12 cellular contexts compared by ENCODE assay signal in the genomic region with DNA sequence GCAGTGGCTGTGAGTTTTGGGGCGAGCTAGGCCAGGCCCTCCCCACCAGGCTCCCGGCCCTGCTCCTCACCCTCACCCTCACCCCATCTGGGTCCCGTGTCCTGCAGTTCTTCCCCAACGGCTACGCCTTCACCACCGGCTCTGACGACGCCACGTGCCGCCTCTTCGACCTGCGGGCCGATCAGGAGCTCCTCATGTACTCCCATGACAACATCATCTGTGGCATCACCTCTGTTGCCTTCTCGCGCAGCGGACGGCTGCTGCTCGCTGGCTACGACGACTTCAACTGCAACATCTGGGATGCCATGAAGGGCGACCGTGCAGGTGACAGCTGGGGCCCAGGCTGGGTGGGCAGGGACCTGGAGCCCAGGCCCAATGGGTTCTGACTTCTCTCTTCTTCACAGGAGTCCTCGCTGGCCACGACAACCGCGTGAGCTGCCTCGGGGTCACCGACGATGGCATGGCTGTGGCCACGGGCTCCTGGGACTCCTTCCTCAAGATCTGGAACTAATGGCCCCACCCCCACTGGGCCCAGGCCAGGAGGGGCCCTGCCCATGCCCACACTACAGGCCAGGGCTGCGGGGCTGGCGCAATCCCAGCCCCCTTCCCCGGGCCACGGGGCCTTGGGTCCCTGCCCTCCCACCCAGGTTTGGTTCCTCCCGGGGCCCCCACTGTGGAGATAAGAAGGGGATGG. TPM values are rescaled to one million over a fixed set of nuclear protein-coding genes. Genes with fewer than 3 reads are reported as not detected.
A peak's percentile ranks its signal among the peaks of the same experiment; 100 is the strongest.
DNase-seq lines count a peak whose midpoint lies in the region; ATAC-seq, FAIRE-seq and TF ChIP-seq lines count a peak whose summit lies in the region.
"Had no signal": no experiment of that assay in that cellular context is flagged by ENCODE, and none has a peak within 500 bp of the region (broad histone marks: within the 10 kb centered on the region; RNA-seq: fewer than 3 reads in every experiment).

No MANE protein-coding gene starts in this region.

- ATAC-seq in left ventricle myocardium superior (no peak), Right ventricle myocardium superior (ENCODE audit: poor library complexity) (no peak), HepG2 (no peak)
- no peak for ATAC-seq in stimulated activated naive CD8-positive, alpha-beta T cell treated with anti-CD3 and anti-CD28 coated beads, Interleukin-15, Interleukin-2, amounts not matched to agents 100 U/mL and 50 U/mL, for 24 hours
- ATAC-seq: activated CD8-positive, alpha-beta memory T cell treated with anti-CD3 and anti-CD28 coated beads, Interleukin-2, amount 10 ng/mL, durations not matched to agents 7 days and 5 days had no signal

- intact Hi-C loops in left ventricle myocardium superior (cut with micrococcal nuclease) = no loop called here
- intact Hi-C loops in Right ventricle myocardium superior (cut with DNase I) = no loop called here
- intact Hi-C loops in activated T-helper 2 cell treated with anti-CD3 and anti-CD28 coated beads, Interferon-gamma antibody, Interleukin-2, Interleukin-4, amounts not matched to agents 10 μg/mL and 5 μg/mL and 100 μg/mL, durations not matched to agents 14 hours and 24 hours and 36 hours (cut with micrococcal nuclease) = loop anchor here (10.0 kb wide), 2 partner anchors 134 to 204 kb away; partner anchors contain the start of gene TSC22D4
- intact Hi-C loops in HepG2 (cut with micrococcal nuclease; ENCODE audit: unreplicated experiment) = no loop called here

- no peak overlapping the region for H3K9ac ChIP-seq in HepG2 (ENCODE audit: insufficient read depth, low read depth, low read length)

- peaks cover 28 to 37% of the 10 kb centered on the region in 2 experiments; a peak in 4 of 5 replicates for H3K36me3 ChIP-seq in HepG2 (replicated peaks in 1 of 2; ENCODE audit: control insufficient read depth in 1 of 2, insufficient read depth in 2 of 2, low read length in 2 of 2)

- no peak overlapping the region for H3K4me3 ChIP-seq in HepG2 (replicated peaks in 1 of 3; ENCODE audit: insufficient read depth in 1 of 3, low read depth in 2 of 3, low read length in 3 of 3)

- H3K9me3 ChIP-seq in HepG2 (ENCODE audit: low read length) = no peaks in the 10 kb centered on the region

- POLR2A ChIA-PET in HepG2 (lab: Yijun Ruan, JAX) = interaction anchor here (1.0 to 1.8 kb wide), 4 partner anchors 27 to 92 kb away, joined by 3 to 6 read pairs (median 3); partner anchors contain the start of genes FBXO24, LRCH4, MOSPD3 and POP7

- 98% methylated on average over 23 of the region's 35 CpGs for WGBS in HepG2 (ENCODE audit: low lambda C conversion rate)

- peak in 1 of 2 experiments; percentile 40; a peak in 1 of 4 replicates for TF ChIP-seq POLR2A in HepG2 (IDR thresholded peaks at IDR 0.05; ENCODE audit: insufficient read depth in 1 of 2, low read depth in 2 of 2, low read length in 2 of 2)

- TF ChIP-seq CTCF in HepG2 (CRISPR knock-in tag; IDR thresholded peaks at IDR 0.05) = no peak

- no peak overlapping the region for H2AFZ ChIP-seq in HepG2 (ENCODE audit: low read length)

- TSS peak; percentile 62 for BruUV-seq in HepG2 (replicated peaks; lab: Mats Ljungman, UMichigan)

- H4K20me1 ChIP-seq in HepG2 (ENCODE audit: insufficient read depth, low read length) = peaks cover 8% of the 10 kb centered on the region; the same call in 1 of the 2 replicates

- no peak for FAIRE-seq in HepG2 (lab: Jason Lieb, UNC)

- no peak for TF ChIP-seq RAD21 in HepG2 (CRISPR knock-in tag; IDR thresholded peaks at IDR 0.05)

- no peak overlapping the region for H3K27ac ChIP-seq in HepG2 (ENCODE audit: extremely low read length, insufficient read depth, low read length)

- H3K4me1 Mint-ChIP-seq in activated T-helper 2 cell treated with anti-CD3 and anti-CD28 coated beads, Interferon-gamma antibody, Interleukin-2, Interleukin-4, amounts not matched to agents 10 μg/mL and 5 μg/mL and 100 μg/mL, durations not matched to agents 14 hours and 24 hours and 36 hours (ENCODE audit: low read depth) = peaks cover 11% of the 10 kb centered on the region

- H3K4me2 ChIP-seq in HepG2 (ENCODE audit: low read depth, low read length) = no peak overlapping the region

- no peak overlapping the region for H3K4me3 Mint-ChIP-seq in activated T-helper 2 cell treated with anti-CD3 and anti-CD28 coated beads, Interferon-gamma antibody, Interleukin-2, Interleukin-4, amounts not matched to agents 10 μg/mL and 5 μg/mL and 100 μg/mL, durations not matched to agents 14 hours and 24 hours and 36 hours (ENCODE audit: low read depth)
- H3K4me3 Mint-ChIP-seq: activated CD8-positive, alpha-beta memory T cell treated with anti-CD3 and anti-CD28 coated beads, Interleukin-2, amount 10 ng/mL, durations not matched to agents 7 days and 5 days had no signal

- peaks cover 9% of the 10 kb centered on the region for H3K79me2 ChIP-seq in HepG2 (ENCODE audit: insufficient read depth, low read length)

- H3K36me3 Mint-ChIP-seq in activated T-helper 2 cell treated with anti-CD3 and anti-CD28 coated beads, Interferon-gamma antibody, Interleukin-2, Interleukin-4, amounts not matched to agents 10 μg/mL and 5 μg/mL and 100 μg/mL, durations not matched to agents 14 hours and 24 hours and 36 hours (ENCODE audit: low read depth) = peaks cover 36% of the 10 kb centered on the region

- TF ChIP-seq EP300 in HepG2 (IDR thresholded peaks at IDR 0.05; ENCODE audit: low read depth in 2 of 2, low read length in 2 of 2) (no peak), HepG2 (CRISPR knock-in tag; IDR thresholded peaks at IDR 0.05; ENCODE audit: borderline replicate concordance) (no peak)

- DNase-seq in left ventricle myocardium superior (peak; percentile 45), Right ventricle myocardium superior (no peak), HepG2 (ENCODE audit: low spot score) (no peak), occipital lobe (lab: John Stamatoyannopoulos, UW) (no peak), NCI-H1092 (lab: John Stamatoyannopoulos, UW) (no peak), epidermal melanocyte (ENCODE audit: insufficient read length, low spot score) (no peak)
- no peak for DNase-seq in activated T-helper 2 cell treated with anti-CD3 and anti-CD28 coated beads, Interferon-gamma antibody, Interleukin-2, Interleukin-4, amounts not matched to agents 10 μg/mL and 5 μg/mL and 100 μg/mL, durations not matched to agents 14 hours and 24 hours and 36 hours (ENCODE audit: low spot score)
- no peak for DNase-seq in stimulated activated naive CD8-positive, alpha-beta T cell treated with anti-CD3 and anti-CD28 coated beads, Interleukin-15, Interleukin-2, amounts not matched to agents 100 U/mL and 50 U/mL, for 24 hours
- DNase-seq: activated CD8-positive, alpha-beta memory T cell treated with anti-CD3 and anti-CD28 coated beads, Interleukin-2, amount 10 ng/mL, durations not matched to agents 7 days and 5 days; hippocampal formation; stimulated activated CD4-positive, alpha-beta T cell treated with anti-CD3 and anti-CD28 coated beads, Interleukin-1b, Interleukin-23, amount 100 ng/mL, for 48 hours had no signal

- no peaks in the 10 kb centered on the region for H3K27me3 Mint-ChIP-seq in activated T-helper 2 cell treated with anti-CD3 and anti-CD28 coated beads, Interferon-gamma antibody, Interleukin-2, Interleukin-4, amounts not matched to agents 10 μg/mL and 5 μg/mL and 100 μg/mL, durations not matched to agents 14 hours and 24 hours and 36 hours (ENCODE audit: low read depth)
- H3K27me3 Mint-ChIP-seq: activated CD8-positive, alpha-beta memory T cell treated with anti-CD3 and anti-CD28 coated beads, Interleukin-2, amount 10 ng/mL, durations not matched to agents 7 days and 5 days had no signal

- CTCF ChIA-PET in HepG2 (lab: Yijun Ruan, JAX; ENCODE audit: low intra/inter-chr PET ratio, low total read pairs) = no interaction called here

- in situ Hi-C loops in HepG2 (cut with HindIII; ENCODE audit: extremely low pct_ligation_motif_present, low pct_unique_long_range_greater_than_20kb) = no loop called here

- no peaks in the 10 kb centered on the region for H3K9me3 Mint-ChIP-seq in activated T-helper 2 cell treated with anti-CD3 and anti-CD28 coated beads, Interferon-gamma antibody, Interleukin-2, Interleukin-4, amounts not matched to agents 10 μg/mL and 5 μg/mL and 100 μg/mL, durations not matched to agents 14 hours and 24 hours and 36 hours

- H3K27me3 ChIP-seq in HepG2 (ENCODE audit: control insufficient read depth in 1 of 2, insufficient read depth in 2 of 2, low read length in 2 of 2) = no peaks in the 10 kb centered on the region

- peaks cover 32% of the 10 kb centered on the region for H3K4me1 ChIP-seq in HepG2 (ENCODE audit: insufficient read depth, low read length)

- H3K27ac Mint-ChIP-seq in activated T-helper 2 cell treated with anti-CD3 and anti-CD28 coated beads, Interferon-gamma antibody, Interleukin-2, Interleukin-4, amounts not matched to agents 10 μg/mL and 5 μg/mL and 100 μg/mL, durations not matched to agents 14 hours and 24 hours and 36 hours = peak overlapping the region; percentile 28

RNA-seq across cellular contexts. Expression of gene GNB2, which starts 4.9 kb away (rescaled TPM):
- total RNA-seq in left ventricle myocardium superior = 112 TPM
- total RNA-seq in Right ventricle myocardium superior = 101 TPM
- 221 and 224 TPM in 2 replicates for total RNA-seq in activated T-helper 2 cell treated with anti-CD3 and anti-CD28 coated beads, Interferon-gamma antibody, Interleukin-2, Interleukin-4, amounts not matched to agents 10 μg/mL and 5 μg/mL and 100 μg/mL, durations not matched to agents 14 hours and 24 hours and 36 hours
- total RNA-seq in HepG2 (2016; rRNA removed; fragmentation: Illumina TruSeq; extraction: Trizol) = 48.3 and 64.3 TPM in 2 replicates
- total RNA-seq in HepG2 (2016; cell fraction: cytosol; rRNA removed; fragmentation: Illumina TruSeq; extraction: Trizol; ENCODE audit: low read depth) = 84.0 and 90.3 TPM in 2 replicates
- 51.7 and 55.9 TPM in 2 replicates for total RNA-seq in HepG2 (2016; cell fraction: insoluble cytoplasmic fraction; rRNA removed; fragmentation: Illumina TruSeq; extraction: Trizol)
- total RNA-seq in HepG2 (2016; cell fraction: membrane; rRNA removed; fragmentation: Illumina TruSeq; extraction: Trizol) = 95.7 and 129 TPM in 2 replicates
- total RNA-seq in HepG2 (2016; cell fraction: nucleus; rRNA removed; fragmentation: Illumina TruSeq; extraction: Trizol) = 30.4 and 32.6 TPM in 2 replicates
- 67.1 and 82.0 TPM in 2 replicates for polyA plus RNA-seq in HepG2 (2011; rRNA removed)
- 69.6 and 88.5 TPM in 2 replicates for polyA plus RNA-seq in HepG2 (2011; cell fraction: cytosol; rRNA removed)
- polyA plus RNA-seq in HepG2 (2011; cell fraction: nucleus; rRNA removed) = 82.9 and 91.9 TPM in 2 replicates
- 80.2 and 110 TPM in 2 replicates for polyA plus RNA-seq in HepG2 (2012)
- polyA plus RNA-seq in HepG2 (2016; cell fraction: cytosol; fragmentation: Illumina TruSeq; extraction: Trizol; ENCODE audit: low read depth) = 141 and 174 TPM in 2 replicates
- polyA plus RNA-seq in HepG2 (2016; cell fraction: insoluble cytoplasmic fraction; fragmentation: Illumina TruSeq; extraction: Trizol; ENCODE audit: low read depth) = 105 and 126 TPM in 2 replicates
- 137 and 159 TPM in 2 replicates for polyA plus RNA-seq in HepG2 (2016; cell fraction: membrane; fragmentation: Illumina TruSeq; extraction: Trizol; ENCODE audit: low read depth)
- polyA plus RNA-seq in HepG2 (2016; cell fraction: nucleus; fragmentation: Illumina TruSeq; extraction: Trizol; ENCODE audit: insufficient read depth, low read depth) = 84.9 and 92.0 TPM in 2 replicates
- polyA minus RNA-seq in HepG2 (2011; rRNA and poly(A)+ RNA removed; ENCODE audit: low replicate concordance) = 104 and 125 TPM in 2 replicates
- 35.2 and 43.4 TPM in 2 replicates for polyA minus RNA-seq in HepG2 (2011; cell fraction: cytosol; rRNA and poly(A)+ RNA removed)
- 10.0 and 11.4 TPM in 2 replicates for polyA minus RNA-seq in HepG2 (2011; cell fraction: nucleus; rRNA and poly(A)+ RNA removed)
- total RNA-seq in occipital lobe = 57.7 TPM

RNA-seq across cellular contexts. Expression of gene GIGYF1, which starts 15.6 kb away (rescaled TPM):
- total RNA-seq in left ventricle myocardium superior = 29.4 TPM
- 23.5 TPM for total RNA-seq in Right ventricle myocardium superior
- 51.0 and 53.9 TPM in 2 replicates for total RNA-seq in activated T-helper 2 cell treated with anti-CD3 and anti-CD28 coated beads, Interferon-gamma antibody, Interleukin-2, Interleukin-4, amounts not matched to agents 10 μg/mL and 5 μg/mL and 100 μg/mL, durations not matched to agents 14 hours and 24 hours and 36 hours
- total RNA-seq in HepG2 (2016; rRNA removed; fragmentation: Illumina TruSeq; extraction: Trizol) = 6.4 and 16.1 TPM in 2 replicates
- total RNA-seq in HepG2 (2016; cell fraction: cytosol; rRNA removed; fragmentation: Illumina TruSeq; extraction: Trizol; ENCODE audit: low read depth) = 1.1 TPM in 2 replicates
- 5.2 and 15.6 TPM in 2 replicates for total RNA-seq in HepG2 (2016; cell fraction: insoluble cytoplasmic fraction; rRNA removed; fragmentation: Illumina TruSeq; extraction: Trizol)
- 2.5 and 3.1 TPM in 2 replicates for total RNA-seq in HepG2 (2016; cell fraction: membrane; rRNA removed; fragmentation: Illumina TruSeq; extraction: Trizol)
- total RNA-seq in HepG2 (2016; cell fraction: nucleus; rRNA removed; fragmentation: Illumina TruSeq; extraction: Trizol) = 20.9 and 26.7 TPM in 2 replicates
- 7.6 and 10.2 TPM in 2 replicates for polyA plus RNA-seq in HepG2 (2011; rRNA removed)
- 2.9 and 4.4 TPM in 2 replicates for polyA plus RNA-seq in HepG2 (2011; cell fraction: cytosol; rRNA removed)
- 109 and 136 TPM in 2 replicates for polyA plus RNA-seq in HepG2 (2011; cell fraction: nucleus; rRNA removed)
- 14.6 and 15.7 TPM in 2 replicates for polyA plus RNA-seq in HepG2 (2012)
- polyA plus RNA-seq in HepG2 (2016; cell fraction: cytosol; fragmentation: Illumina TruSeq; extraction: Trizol; ENCODE audit: low read depth) = 0.49 and 0.50 TPM in 2 replicates
- 4.7 and 6.6 TPM in 2 replicates for polyA plus RNA-seq in HepG2 (2016; cell fraction: insoluble cytoplasmic fraction; fragmentation: Illumina TruSeq; extraction: Trizol; ENCODE audit: low read depth)
- 1.2 and 1.8 TPM in 2 replicates for polyA plus RNA-seq in HepG2 (2016; cell fraction: membrane; fragmentation: Illumina TruSeq; extraction: Trizol; ENCODE audit: low read depth)
- polyA plus RNA-seq in HepG2 (2016; cell fraction: nucleus; fragmentation: Illumina TruSeq; extraction: Trizol; ENCODE audit: insufficient read depth, low read depth) = 82.9 and 91.2 TPM in 2 replicates
- 10.8 and 12.0 TPM in 2 replicates for polyA minus RNA-seq in HepG2 (2011; rRNA and poly(A)+ RNA removed; ENCODE audit: low replicate concordance)
- polyA minus RNA-seq in HepG2 (2011; cell fraction: cytosol; rRNA and poly(A)+ RNA removed) = 5.3 and 5.8 TPM in 2 replicates
- polyA minus RNA-seq in HepG2 (2011; cell fraction: nucleus; rRNA and poly(A)+ RNA removed) = 29.1 and 35.3 TPM in 2 replicates
- total RNA-seq in occipital lobe = 15.4 TPM

RNA-seq across cellular contexts. Expression of gene ACTL6B, which starts 22.2 kb away (rescaled TPM):
- not detected for total RNA-seq in left ventricle myocardium superior
- not detected for total RNA-seq in Right ventricle myocardium superior
- total RNA-seq in activated T-helper 2 cell treated with anti-CD3 and anti-CD28 coated beads, Interferon-gamma antibody, Interleukin-2, Interleukin-4, amounts not matched to agents 10 μg/mL and 5 μg/mL and 100 μg/mL, durations not matched to agents 14 hours and 24 hours and 36 hours = not detected in 2 replicates
- total RNA-seq in HepG2 (2016; rRNA removed; fragmentation: Illumina TruSeq; extraction: Trizol) = not detected in 2 replicates
- total RNA-seq in HepG2 (2016; cell fraction: cytosol; rRNA removed; fragmentation: Illumina TruSeq; extraction: Trizol; ENCODE audit: low read depth) = not detected in 2 replicates
- total RNA-seq in HepG2 (2016; cell fraction: insoluble cytoplasmic fraction; rRNA removed; fragmentation: Illumina TruSeq; extraction: Trizol) = not detected in 2 replicates
- total RNA-seq in HepG2 (2016; cell fraction: membrane; rRNA removed; fragmentation: Illumina TruSeq; extraction: Trizol) = not detected in 2 replicates
- total RNA-seq in HepG2 (2016; cell fraction: nucleus; rRNA removed; fragmentation: Illumina TruSeq; extraction: Trizol) = not detected in 2 replicates
- not detected in 2 replicates for polyA plus RNA-seq in HepG2 (2011; rRNA removed)
- polyA plus RNA-seq in HepG2 (2011; cell fraction: cytosol; rRNA removed) = not detected in 2 replicates
- polyA plus RNA-seq in HepG2 (2011; cell fraction: nucleus; rRNA removed) = not detected in 2 replicates
- not detected in 2 replicates for polyA plus RNA-seq in HepG2 (2012)
- not detected in 2 replicates for polyA plus RNA-seq in HepG2 (2016; cell fraction: cytosol; fragmentation: Illumina TruSeq; extraction: Trizol; ENCODE audit: low read depth)
- polyA plus RNA-seq in HepG2 (2016; cell fraction: insoluble cytoplasmic fraction; fragmentation: Illumina TruSeq; extraction: Trizol; ENCODE audit: low read depth) = not detected in 2 replicates
- polyA plus RNA-seq in HepG2 (2016; cell fraction: membrane; fragmentation: Illumina TruSeq; extraction: Trizol; ENCODE audit: low read depth) = not detected in 2 replicates
- not detected in 2 replicates for polyA plus RNA-seq in HepG2 (2016; cell fraction: nucleus; fragmentation: Illumina TruSeq; extraction: Trizol; ENCODE audit: insufficient read depth, low read depth)
- polyA minus RNA-seq in HepG2 (2011; rRNA and poly(A)+ RNA removed; ENCODE audit: low replicate concordance) = not detected in 2 replicates
- polyA minus RNA-seq in HepG2 (2011; cell fraction: cytosol; rRNA and poly(A)+ RNA removed) = not detected in 2 replicates
- polyA minus RNA-seq in HepG2 (2011; cell fraction: nucleus; rRNA and poly(A)+ RNA removed) = not detected in 2 replicates
- total RNA-seq in occipital lobe = 109 TPM
- total RNA-seq: activated CD8-positive, alpha-beta memory T cell treated with anti-CD3 and anti-CD28 coated beads, Interleukin-2, amount 10 ng/mL, durations not matched to agents 7 days and 5 days; RPMI7951 had no signal

RNA-seq across cellular contexts. Expression of gene POP7, which starts 27.5 kb away (rescaled TPM):
- total RNA-seq in left ventricle myocardium superior = 30.0 TPM
- 27.1 TPM for total RNA-seq in Right ventricle myocardium superior
- total RNA-seq in activated T-helper 2 cell treated with anti-CD3 and anti-CD28 coated beads, Interferon-gamma antibody, Interleukin-2, Interleukin-4, amounts not matched to agents 10 μg/mL and 5 μg/mL and 100 μg/mL, durations not matched to agents 14 hours and 24 hours and 36 hours = 67.6 and 68.7 TPM in 2 replicates
- total RNA-seq in HepG2 (2016; rRNA removed; fragmentation: Illumina TruSeq; extraction: Trizol) = 91.1 and 91.5 TPM in 2 replicates
- 80.9 and 134 TPM in 2 replicates for total RNA-seq in HepG2 (2016; cell fraction: cytosol; rRNA removed; fragmentation: Illumina TruSeq; extraction: Trizol; ENCODE audit: low read depth)
- total RNA-seq in HepG2 (2016; cell fraction: insoluble cytoplasmic fraction; rRNA removed; fragmentation: Illumina TruSeq; extraction: Trizol) = 88.0 and 96.3 TPM in 2 replicates
- total RNA-seq in HepG2 (2016; cell fraction: membrane; rRNA removed; fragmentation: Illumina TruSeq; extraction: Trizol) = 82.0 and 130 TPM in 2 replicates
- total RNA-seq in HepG2 (2016; cell fraction: nucleus; rRNA removed; fragmentation: Illumina TruSeq; extraction: Trizol) = 30.9 and 33.0 TPM in 2 replicates
- polyA plus RNA-seq in HepG2 (2011; rRNA removed) = 63.9 and 70.6 TPM in 2 replicates
- 59.0 and 91.7 TPM in 2 replicates for polyA plus RNA-seq in HepG2 (2011; cell fraction: cytosol; rRNA removed)
- 30.7 and 33.6 TPM in 2 replicates for polyA plus RNA-seq in HepG2 (2011; cell fraction: nucleus; rRNA removed)
- polyA plus RNA-seq in HepG2 (2012) = 35.3 and 43.7 TPM in 2 replicates
- polyA plus RNA-seq in HepG2 (2016; cell fraction: cytosol; fragmentation: Illumina TruSeq; extraction: Trizol; ENCODE audit: low read depth) = 72.9 and 135 TPM in 2 replicates
- polyA plus RNA-seq in HepG2 (2016; cell fraction: insoluble cytoplasmic fraction; fragmentation: Illumina TruSeq; extraction: Trizol; ENCODE audit: low read depth) = 95.2 and 106 TPM in 2 replicates
- polyA plus RNA-seq in HepG2 (2016; cell fraction: membrane; fragmentation: Illumina TruSeq; extraction: Trizol; ENCODE audit: low read depth) = 75.0 and 120 TPM in 2 replicates
- polyA plus RNA-seq in HepG2 (2016; cell fraction: nucleus; fragmentation: Illumina TruSeq; extraction: Trizol; ENCODE audit: insufficient read depth, low read depth) = 59.0 and 71.0 TPM in 2 replicates
- polyA minus RNA-seq in HepG2 (2011; rRNA and poly(A)+ RNA removed; ENCODE audit: low replicate concordance) = 32.0 and 34.2 TPM in 2 replicates
- polyA minus RNA-seq in HepG2 (2011; cell fraction: cytosol; rRNA and poly(A)+ RNA removed) = 21.5 and 21.6 TPM in 2 replicates
- polyA minus RNA-seq in HepG2 (2011; cell fraction: nucleus; rRNA and poly(A)+ RNA removed) = 4.5 and 5.0 TPM in 2 replicates
- total RNA-seq in occipital lobe = 41.5 TPM

RNA-seq across cellular contexts. Expression of gene TFR2, which starts 37.1 kb away (rescaled TPM):
- total RNA-seq in left ventricle myocardium superior (not detected), Right ventricle myocardium superior (0.13 TPM), HepG2 (2016; rRNA removed; fragmentation: Illumina TruSeq; extraction: Trizol) (12.5 and 36.9 TPM in 2 replicates), occipital lobe (5.3 TPM)
- total RNA-seq in activated T-helper 2 cell treated with anti-CD3 and anti-CD28 coated beads, Interferon-gamma antibody, Interleukin-2, Interleukin-4, amounts not matched to agents 10 μg/mL and 5 μg/mL and 100 μg/mL, durations not matched to agents 14 hours and 24 hours and 36 hours = 16.7 and 19.7 TPM in 2 replicates
- 3.4 and 5.6 TPM in 2 replicates for total RNA-seq in HepG2 (2016; cell fraction: cytosol; rRNA removed; fragmentation: Illumina TruSeq; extraction: Trizol; ENCODE audit: low read depth)
- total RNA-seq in HepG2 (2016; cell fraction: insoluble cytoplasmic fraction; rRNA removed; fragmentation: Illumina TruSeq; extraction: Trizol) = 10.1 and 35.7 TPM in 2 replicates
- total RNA-seq in HepG2 (2016; cell fraction: membrane; rRNA removed; fragmentation: Illumina TruSeq; extraction: Trizol) = 8.2 and 10.4 TPM in 2 replicates
- total RNA-seq in HepG2 (2016; cell fraction: nucleus; rRNA removed; fragmentation: Illumina TruSeq; extraction: Trizol) = 34.2 and 34.9 TPM in 2 replicates
- 64.2 and 122 TPM in 2 replicates for polyA plus RNA-seq in HepG2 (2011; rRNA removed)
- 55.9 and 57.8 TPM in 2 replicates for polyA plus RNA-seq in HepG2 (2011; cell fraction: cytosol; rRNA removed)
- 182 and 193 TPM in 2 replicates for polyA plus RNA-seq in HepG2 (2011; cell fraction: nucleus; rRNA removed)
- polyA plus RNA-seq in HepG2 (2012) = 111 and 151 TPM in 2 replicates
- polyA plus RNA-seq in HepG2 (2016; cell fraction: cytosol; fragmentation: Illumina TruSeq; extraction: Trizol; ENCODE audit: low read depth) = 4.2 and 4.6 TPM in 2 replicates
- 11.4 and 13.6 TPM in 2 replicates for polyA plus RNA-seq in HepG2 (2016; cell fraction: insoluble cytoplasmic fraction; fragmentation: Illumina TruSeq; extraction: Trizol; ENCODE audit: low read depth)
- 6.6 and 6.9 TPM in 2 replicates for polyA plus RNA-seq in HepG2 (2016; cell fraction: membrane; fragmentation: Illumina TruSeq; extraction: Trizol; ENCODE audit: low read depth)
- polyA plus RNA-seq in HepG2 (2016; cell fraction: nucleus; fragmentation: Illumina TruSeq; extraction: Trizol; ENCODE audit: insufficient read depth, low read depth) = 79.8 and 81.7 TPM in 2 replicates
- 17.0 and 39.6 TPM in 2 replicates for polyA minus RNA-seq in HepG2 (2011; rRNA and poly(A)+ RNA removed; ENCODE audit: low replicate concordance)
- polyA minus RNA-seq in HepG2 (2011; cell fraction: cytosol; rRNA and poly(A)+ RNA removed) = 14.2 and 31.8 TPM in 2 replicates
- 27.4 and 31.8 TPM in 2 replicates for polyA minus RNA-seq in HepG2 (2011; cell fraction: nucleus; rRNA and poly(A)+ RNA removed)

Comparison
In these comparisons a context has a peak if more than half of its experiments do, and no peak if none do; other contexts are left out.
1. RNA of gene ACTL6B, which starts 22.2 kb away (total RNA-seq): 109 TPM in occipital lobe (single experiment); not detected in HepG2, not detected in left ventricle myocardium superior (single experiment), not detected in Right ventricle myocardium superior (single experiment) and not detected in activated T-helper 2 cell treated with anti-CD3 and anti-CD28 coated beads, Interferon-gamma antibody, Interleukin-2, Interleukin-4, amounts not matched to agents 10 μg/mL and 5 μg/mL and 100 μg/mL, durations not matched to agents 14 hours and 24 hours and 36 hours; every median in the first group is over 100 times any median in the second.